1 cellular context compared by ENCODE assay signal in the genomic region with DNA sequence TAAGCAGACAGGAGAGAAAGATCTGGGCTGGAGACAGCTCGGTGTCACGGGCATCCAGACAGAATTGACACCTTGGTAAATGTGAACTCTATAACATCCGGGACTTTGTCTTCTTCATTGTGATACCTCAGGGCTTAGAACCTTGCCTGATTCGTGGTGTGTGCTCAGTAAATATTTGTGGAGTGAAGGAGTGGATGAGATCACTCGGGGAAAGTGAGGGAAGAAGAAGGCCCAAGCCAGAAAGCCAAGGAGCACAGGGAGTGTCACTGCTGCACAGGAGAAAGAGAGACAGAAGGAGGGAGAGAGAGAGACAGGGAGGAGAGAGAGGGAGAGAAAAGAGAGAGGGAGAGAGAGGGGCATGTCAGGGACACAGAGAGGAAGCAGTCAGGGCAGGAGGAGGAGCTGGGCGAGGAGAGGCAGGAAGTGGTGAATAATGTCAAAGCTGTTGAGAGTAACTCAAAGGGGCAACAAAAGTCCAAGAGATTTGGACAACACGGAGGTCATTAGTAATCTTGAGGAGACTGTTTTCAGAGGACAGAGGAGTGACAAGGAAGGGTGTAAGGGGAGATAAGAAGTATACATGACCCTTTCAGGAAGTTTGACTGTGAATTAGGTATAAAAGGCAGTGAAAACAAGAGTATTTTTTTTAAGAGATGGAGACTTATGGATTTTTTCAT.
TF ChIP-seq lines count a peak whose summit lies in the region.

No MANE protein-coding gene starts in this region.

TF ChIP-seq in GM12878, 131 proteins besides CTCF, POLR2A, EP300 and RAD21 (continued from another document):
- TF ChIP-seq, protein P1, sequence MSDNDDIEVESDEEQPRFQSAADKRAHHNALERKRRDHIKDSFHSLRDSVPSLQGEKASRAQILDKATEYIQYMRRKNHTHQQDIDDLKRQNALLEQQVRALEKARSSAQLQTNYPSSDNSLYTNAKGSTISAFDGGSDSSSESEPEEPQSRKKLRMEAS (IDR thresholded peaks at IDR 0.05; ENCODE audit: low read depth, low read length), result no peak
- TF ChIP-seq SP1 (IDR thresholded peaks at IDR 0.05; ENCODE audit: low read depth, low read length) (no peak), FOXK2 (IDR thresholded peaks at IDR 0.05) (0 out of 2 replicates have a peak, but pooled peaks have one; percentile 8), ZNF217 (IDR thresholded peaks at IDR 0.05) (no peak), ZNF384 (IDR thresholded peaks at IDR 0.05; ENCODE audit: borderline replicate concordance, low read depth, low read length) (no peak), ZNF274 (IDR thresholded peaks at IDR 0.05; ENCODE audit: insufficient read depth, insufficient read length) (no peak), SRF (IDR thresholded peaks at IDR 0.05; ENCODE audit: low read depth in 2 of 2, low read length in 2 of 2) (no peak)
- TF ChIP-seq, protein P2, sequence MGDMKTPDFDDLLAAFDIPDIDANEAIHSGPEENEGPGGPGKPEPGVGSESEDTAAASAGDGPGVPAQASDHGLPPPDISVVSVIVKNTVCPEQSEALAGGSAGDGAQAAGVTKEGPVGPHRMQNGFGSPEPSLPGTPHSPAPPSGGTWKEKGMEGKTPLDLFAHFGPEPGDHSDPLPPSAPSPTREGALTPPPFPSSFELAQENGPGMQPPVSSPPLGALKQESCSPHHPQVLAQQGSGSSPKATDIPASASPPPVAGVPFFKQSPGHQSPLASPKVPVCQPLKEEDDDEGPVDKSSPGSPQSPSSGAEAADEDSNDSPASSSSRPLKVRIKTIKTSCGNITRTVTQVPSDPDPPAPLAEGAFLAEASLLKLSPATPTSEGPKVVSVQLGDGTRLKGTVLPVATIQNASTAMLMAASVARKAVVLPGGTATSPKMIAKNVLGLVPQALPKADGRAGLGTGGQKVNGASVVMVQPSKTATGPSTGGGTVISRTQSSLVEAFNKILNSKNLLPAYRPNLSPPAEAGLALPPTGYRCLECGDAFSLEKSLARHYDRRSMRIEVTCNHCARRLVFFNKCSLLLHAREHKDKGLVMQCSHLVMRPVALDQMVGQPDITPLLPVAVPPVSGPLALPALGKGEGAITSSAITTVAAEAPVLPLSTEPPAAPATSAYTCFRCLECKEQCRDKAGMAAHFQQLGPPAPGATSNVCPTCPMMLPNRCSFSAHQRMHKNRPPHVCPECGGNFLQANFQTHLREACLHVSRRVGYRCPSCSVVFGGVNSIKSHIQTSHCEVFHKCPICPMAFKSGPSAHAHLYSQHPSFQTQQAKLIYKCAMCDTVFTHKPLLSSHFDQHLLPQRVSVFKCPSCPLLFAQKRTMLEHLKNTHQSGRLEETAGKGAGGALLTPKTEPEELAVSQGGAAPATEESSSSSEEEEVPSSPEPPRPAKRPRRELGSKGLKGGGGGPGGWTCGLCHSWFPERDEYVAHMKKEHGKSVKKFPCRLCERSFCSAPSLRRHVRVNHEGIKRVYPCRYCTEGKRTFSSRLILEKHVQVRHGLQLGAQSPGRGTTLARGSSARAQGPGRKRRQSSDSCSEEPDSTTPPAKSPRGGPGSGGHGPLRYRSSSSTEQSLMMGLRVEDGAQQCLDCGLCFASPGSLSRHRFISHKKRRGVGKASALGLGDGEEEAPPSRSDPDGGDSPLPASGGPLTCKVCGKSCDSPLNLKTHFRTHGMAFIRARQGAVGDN (IDR thresholded peaks at IDR 0.05), result no peak
TF ChIP-seq in GM12878: peak in this region for 2.
